7 cellular contexts compared by ENCODE assay signal in genomic region chr6:98833101-98834059, GRCh38. TPM values are rescaled to one million over a fixed set of nuclear protein-coding genes. Genes with fewer than 3 reads are reported as not detected.
DNase-seq lines count a peak whose midpoint lies in the region; ATAC-seq and TF ChIP-seq lines count a peak whose summit lies in the region.

No MANE protein-coding gene starts in this region.

- no peak overlapping the region for H4K8ac ChIP-seq in mesendoderm (ENCODE audit: low read depth, low read length)

- H3K4me3 ChIP-seq in GM06990 (replicated peaks; ENCODE audit: low read depth, low read length) (peak overlapping the region; percentile 53; the same call in 1 of the 2 replicates), HUES48 (ENCODE audit: low read depth, low read length) (peak overlapping the region; percentile 57), mesendoderm (ENCODE audit: low read length) (peak overlapping the region; percentile 20), thyroid gland (replicated peaks in 1 of 3) (peak overlapping the region; percentile 26 to 34 (median 30))

- no peak overlapping the region for H2AK5ac ChIP-seq in mesendoderm (ENCODE audit: low read length)

- no peaks in the 10 kb centered on the region for H3K36me3 ChIP-seq in GM06990 (ENCODE audit: control insufficient read depth, insufficient read depth, low read length)
- no peaks in the 10 kb centered on the region for H3K36me3 ChIP-seq in HUES48 (ENCODE audit: control insufficient read depth, insufficient read depth, low read length)
- no peaks in the 10 kb centered on the region for H3K36me3 ChIP-seq in mesendoderm (ENCODE audit: control insufficient read depth, insufficient read depth, low read length)
- no peaks in the 10 kb centered on the region for H3K36me3 ChIP-seq in thyroid gland

- H3K79me1 ChIP-seq in mesendoderm (ENCODE audit: low read length) = no peaks in the 10 kb centered on the region

- H3K9me3 ChIP-seq in HUES48 (ENCODE audit: control insufficient read depth, insufficient read depth, low read length) (no peaks in the 10 kb centered on the region), thyroid gland (no peaks in the 10 kb centered on the region)

- no peak overlapping the region for H3K9ac ChIP-seq in HUES48 (ENCODE audit: low read depth, low read length)
- H3K9ac ChIP-seq in mesendoderm (ENCODE audit: low read length) = no peak overlapping the region

- peak overlapping the region in 1 of 2 donors; percentile 80 for H3K27ac Mint-ChIP-seq in effector memory CD8-positive, alpha-beta T cell

- TF ChIP-seq POLR2A in thyroid gland (IDR thresholded peaks at IDR 0.05) = no peak

- H3K27me3 ChIP-seq in GM06990 (replicated peaks; ENCODE audit: control insufficient read depth, insufficient read depth, low read length) = peaks cover 12% of the 10 kb centered on the region; the same call in 1 of the 2 replicates
- peaks cover 96% of the 10 kb centered on the region for H3K27me3 ChIP-seq in HUES48 (ENCODE audit: control insufficient read depth, insufficient read depth, low read length)
- H3K27me3 ChIP-seq in mesendoderm (ENCODE audit: insufficient read depth, low read length, poor library complexity) = peaks cover 61% of the 10 kb centered on the region
- H3K27me3 ChIP-seq in thyroid gland = peaks cover 57% of the 10 kb centered on the region

- H3K4me1 Mint-ChIP-seq in effector memory CD8-positive, alpha-beta T cell (ENCODE audit: low read depth in 2 of 2) = peaks cover 39 to 44% of the 10 kb centered on the region in 2 donors

- H3K4me3 Mint-ChIP-seq in effector memory CD8-positive, alpha-beta T cell = peak overlapping the region; percentile 89 to 95

- no peak overlapping the region for H3K23ac ChIP-seq in mesendoderm (ENCODE audit: low read length)

- no peak overlapping the region for H3K4ac ChIP-seq in mesendoderm (ENCODE audit: low read depth, low read length)

- ATAC-seq in effector memory CD8-positive, alpha-beta T cell (replicated peaks) = peak; percentile 46

- WGBS in mesendoderm (ENCODE audit: extremely low coverage, insufficient coverage, low lambda C conversion rate) = no CpG with 5 or more reads among the region's 66 CpGs
- WGBS in thyroid gland, 2 donors = 1 to 3% methylated on average over 31 to 40 of the region's 66 CpGs

- intact Hi-C loops in thyroid gland (cut with DNase I) = no loop called here

- peak overlapping the region; percentile 80 for H3K4me2 ChIP-seq in mesendoderm (ENCODE audit: low read length)

- DNase-seq in GM06990 (ENCODE audit: extremely low read depth, insufficient read length) = peak; percentile 54
- peak; percentile 64 for DNase-seq in SK-N-DZ (ENCODE audit: low spot score)
- DNase-seq in effector memory CD8-positive, alpha-beta T cell = no peak
- DNase-seq in mesendoderm = peak; percentile 68
- peak; percentile 40 to 45 for DNase-seq in thyroid gland
- DNase-seq in HT-29 (ENCODE audit: low spot score) = no peak

- no peaks in the 10 kb centered on the region for H3K79me2 ChIP-seq in mesendoderm (ENCODE audit: control insufficient read depth, insufficient read depth, low read length)

- no peak overlapping the region for H4K5ac ChIP-seq in mesendoderm (ENCODE audit: low read length)

- no peak overlapping the region for H3K18ac ChIP-seq in mesendoderm (ENCODE audit: low read length)

- no peaks in the 10 kb centered on the region for H3K9me3 Mint-ChIP-seq in effector memory CD8-positive, alpha-beta T cell

- H2BK15ac ChIP-seq in mesendoderm (replicated peaks; ENCODE audit: low read depth) = no peak overlapping the region

- H3K56ac ChIP-seq in mesendoderm (ENCODE audit: low read length) = peak overlapping the region; percentile 7

- H3K36me3 Mint-ChIP-seq in effector memory CD8-positive, alpha-beta T cell (ENCODE audit: insufficient read depth) = peaks cover 23% of the 10 kb centered on the region

- H2BK5ac ChIP-seq in mesendoderm (ENCODE audit: low read length) = no peak overlapping the region

- no peak overlapping the region for H2BK120ac ChIP-seq in mesendoderm (ENCODE audit: low read depth, low read length)

- TF ChIP-seq CTCF in GM06990 (IDR thresholded peaks at IDR 0.05; ENCODE audit: insufficient read depth, low read length, poor library complexity, severe bottlenecking) (no peak), thyroid gland (IDR thresholded peaks at IDR 0.05) (no peak)

- no peak overlapping the region for H3K27ac ChIP-seq in HUES48 (ENCODE audit: low read depth, low read length)
- H3K27ac ChIP-seq in mesendoderm (ENCODE audit: low read depth, low read length) = no peak overlapping the region
- H3K27ac ChIP-seq in thyroid gland = no peak overlapping the region

- H3K4me1 ChIP-seq in HUES48 (ENCODE audit: control insufficient read depth, insufficient read depth, low read length) = peaks cover 56% of the 10 kb centered on the region
- peaks cover 2% of the 10 kb centered on the region for H3K4me1 ChIP-seq in mesendoderm (ENCODE audit: control insufficient read depth, low read depth, low read length)
- H3K4me1 ChIP-seq in thyroid gland = peaks cover 37 to 50% of the 10 kb centered on the region in 2 donors

- peaks cover 86 to 92% of the 10 kb centered on the region in 2 donors for H3K27me3 Mint-ChIP-seq in effector memory CD8-positive, alpha-beta T cell

RNA-seq across cellular contexts. Expression of gene POU3F2, which starts 1.0 kb away (rescaled TPM):
- polyA plus RNA-seq in SK-N-DZ (2014; cell fraction: cytosol; rRNA removed) = 1.8 and 2.2 TPM in 2 replicates
- 1.1 and 1.4 TPM in 2 replicates for polyA plus RNA-seq in SK-N-DZ (2014; cell fraction: nucleus; rRNA removed)
- polyA plus RNA-seq in mesendoderm (2013, experiment 1 of 2) = 0.06 TPM
- polyA plus RNA-seq in mesendoderm (2013, experiment 2 of 2) = 0.04 TPM
- total RNA-seq in thyroid gland = not detected
- not detected in 2 replicates for total RNA-seq in HT-29 (2014; rRNA removed; shearing (Covaris generic))

Comparison
In these comparisons a context has a peak if more than half of its experiments do, and no peak if none do; other contexts are left out.
1. DNase-seq: peak in GM06990 (single experiment), SK-N-DZ (single experiment), mesendoderm (single experiment) and thyroid gland (2 of 2); none in effector memory CD8-positive, alpha-beta T cell (0 of 3) and HT-29 (single experiment).
2. Peak in every context shown above with its lines, with median percentiles within 50 percentile points of each other: H3K4me3 ChIP-seq.